1 cellular context compared by ENCODE assay signal in the genomic region with DNA sequence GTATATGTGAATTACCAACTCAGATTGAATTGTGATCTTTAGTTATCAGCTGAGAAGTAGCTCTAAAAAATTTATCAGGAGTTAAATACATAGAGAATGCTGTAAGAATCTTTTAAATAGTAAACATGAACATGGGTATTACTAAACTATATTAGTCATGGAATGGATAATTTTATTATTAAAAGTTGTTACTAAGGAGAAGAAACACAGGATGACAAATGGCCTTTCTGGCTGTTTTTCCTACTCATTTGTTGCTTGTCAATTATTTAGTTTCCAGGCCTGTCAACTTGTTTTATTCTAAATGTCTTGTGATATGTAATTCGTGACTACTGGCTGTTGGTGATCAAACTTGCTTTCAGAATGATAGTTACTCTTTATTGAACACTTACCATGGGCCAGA.
TF ChIP-seq lines count a peak whose summit lies in the region.

No MANE protein-coding gene starts in this region.

TF ChIP-seq in WTC11, 78 proteins besides CTCF, POLR2A, EP300 and RAD21 (continued from another document):
- TF ChIP-seq, protein P1, sequence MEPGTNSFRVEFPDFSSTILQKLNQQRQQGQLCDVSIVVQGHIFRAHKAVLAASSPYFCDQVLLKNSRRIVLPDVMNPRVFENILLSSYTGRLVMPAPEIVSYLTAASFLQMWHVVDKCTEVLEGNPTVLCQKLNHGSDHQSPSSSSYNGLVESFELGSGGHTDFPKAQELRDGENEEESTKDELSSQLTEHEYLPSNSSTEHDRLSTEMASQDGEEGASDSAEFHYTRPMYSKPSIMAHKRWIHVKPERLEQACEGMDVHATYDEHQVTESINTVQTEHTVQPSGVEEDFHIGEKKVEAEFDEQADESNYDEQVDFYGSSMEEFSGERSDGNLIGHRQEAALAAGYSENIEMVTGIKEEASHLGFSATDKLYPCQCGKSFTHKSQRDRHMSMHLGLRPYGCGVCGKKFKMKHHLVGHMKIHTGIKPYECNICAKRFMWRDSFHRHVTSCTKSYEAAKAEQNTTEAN (CRISPR knock-in tag; IDR thresholded peaks at IDR 0.05), result no peak
- no peak for TF ChIP-seq NR2C2 (CRISPR knock-in tag; IDR thresholded peaks at IDR 0.05)
- TF ChIP-seq, protein P2, sequence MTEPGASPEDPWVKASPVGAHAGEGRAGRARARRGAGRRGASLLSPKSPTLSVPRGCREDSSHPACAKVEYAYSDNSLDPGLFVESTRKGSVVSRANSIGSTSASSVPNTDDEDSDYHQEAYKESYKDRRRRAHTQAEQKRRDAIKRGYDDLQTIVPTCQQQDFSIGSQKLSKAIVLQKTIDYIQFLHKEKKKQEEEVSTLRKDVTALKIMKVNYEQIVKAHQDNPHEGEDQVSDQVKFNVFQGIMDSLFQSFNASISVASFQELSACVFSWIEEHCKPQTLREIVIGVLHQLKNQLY (CRISPR knock-in tag; IDR thresholded peaks at IDR 0.05), result no peak
- no peak for TF ChIP-seq ATF3 (CRISPR knock-in tag; conservative IDR thresholded peaks at IDR 0.05)
